ENCODE assay signal across 2 cellular contexts in genomic region chr19:2045501-2046045, GRCh38.
TF ChIP-seq lines count a peak whose summit lies in the region.

No MANE protein-coding gene starts in this region.

TF ChIP-seq in HCT116, 20 proteins besides CTCF, POLR2A, EP300 and RAD21:
- peak; percentile 38 for TF ChIP-seq POLR2AphosphoS5 (IDR thresholded peaks at IDR 0.05; ENCODE audit: low read depth, low read length)
- no peak for TF ChIP-seq ZBTB33 (IDR thresholded peaks at IDR 0.05; ENCODE audit: extremely low read depth, insufficient replicate concordance, low read length)
- no peak for TF ChIP-seq EZH2phosphoT487 (IDR thresholded peaks at IDR 0.05; ENCODE audit: borderline replicate concordance)
- TF ChIP-seq ZNF274 (IDR thresholded peaks at IDR 0.05; ENCODE audit: low read depth, low read length), result no peak
- TF ChIP-seq SP1 (IDR thresholded peaks at IDR 0.05; ENCODE audit: low read depth), result no peak

TF ChIP-seq in H1, 55 proteins besides CTCF, POLR2A, EP300 and RAD21:
- no peak for TF ChIP-seq JUN (IDR thresholded peaks at IDR 0.05; ENCODE audit: low read depth, low read length)
- no peak for TF ChIP-seq HDAC6 (IDR thresholded peaks at IDR 0.05; ENCODE audit: low read depth, low read length)
- no peak for TF ChIP-seq ZNF274 (IDR thresholded peaks at IDR 0.05; ENCODE audit: borderline replicate concordance, extremely low read depth, low read length)
- TF ChIP-seq SIN3A (conservative IDR thresholded peaks at IDR 0.05 in 1 of 2, IDR thresholded peaks at IDR 0.05 in 1 of 2; ENCODE audit: low read depth in 1 of 2, low read length in 2 of 2), result no peak
- TF ChIP-seq EGR1 (IDR thresholded peaks at IDR 0.05; ENCODE audit: borderline replicate concordance, low read depth, low read length), result no peak
- TF ChIP-seq RBBP5 (IDR thresholded peaks at IDR 0.05; ENCODE audit: borderline replicate concordance, low read depth, low read length), result no peak
- no peak for TF ChIP-seq NANOG (IDR thresholded peaks at IDR 0.05; ENCODE audit: insufficient read depth, low read depth, low read length, poor library complexity, severe bottlenecking)
- no peak for TF ChIP-seq USF2 (IDR thresholded peaks at IDR 0.05; ENCODE audit: low read length)
- TF ChIP-seq RNF2 (IDR thresholded peaks at IDR 0.05; ENCODE audit: borderline replicate concordance, low read depth, low read length, missing control alignments, poor library complexity, severe bottlenecking), result no peak
- TF ChIP-seq E2F6 (IDR thresholded peaks at IDR 0.05), result no peak
- no peak for TF ChIP-seq BRCA1 (IDR thresholded peaks at IDR 0.05; ENCODE audit: low read depth, low read length)
- TF ChIP-seq SRF (IDR thresholded peaks at IDR 0.05; ENCODE audit: low read depth, low read length), result no peak
- no peak for TF ChIP-seq TAF1 (IDR thresholded peaks at IDR 0.05; ENCODE audit: low read depth, low read length)
- TF ChIP-seq KDM5A (IDR thresholded peaks at IDR 0.05; ENCODE audit: low read length), result no peak
- TF ChIP-seq CREB1 (IDR thresholded peaks at IDR 0.05), result no peak
- TF ChIP-seq BCL11A (IDR thresholded peaks at IDR 0.05; ENCODE audit: low read depth in 2 of 2, low read length in 2 of 2), result no peak
- no peak for TF ChIP-seq SAP30 (IDR thresholded peaks at IDR 0.05; ENCODE audit: insufficient read depth, insufficient replicate concordance, low read length)
- no peak for TF ChIP-seq SIRT6 (IDR thresholded peaks at IDR 0.05; ENCODE audit: low read length)
- TF ChIP-seq KDM4A (IDR thresholded peaks at IDR 0.05; ENCODE audit: low read depth, low read length, severe bottlenecking), result no peak
